9 cellular contexts compared by ENCODE assay signal in the genomic region with DNA sequence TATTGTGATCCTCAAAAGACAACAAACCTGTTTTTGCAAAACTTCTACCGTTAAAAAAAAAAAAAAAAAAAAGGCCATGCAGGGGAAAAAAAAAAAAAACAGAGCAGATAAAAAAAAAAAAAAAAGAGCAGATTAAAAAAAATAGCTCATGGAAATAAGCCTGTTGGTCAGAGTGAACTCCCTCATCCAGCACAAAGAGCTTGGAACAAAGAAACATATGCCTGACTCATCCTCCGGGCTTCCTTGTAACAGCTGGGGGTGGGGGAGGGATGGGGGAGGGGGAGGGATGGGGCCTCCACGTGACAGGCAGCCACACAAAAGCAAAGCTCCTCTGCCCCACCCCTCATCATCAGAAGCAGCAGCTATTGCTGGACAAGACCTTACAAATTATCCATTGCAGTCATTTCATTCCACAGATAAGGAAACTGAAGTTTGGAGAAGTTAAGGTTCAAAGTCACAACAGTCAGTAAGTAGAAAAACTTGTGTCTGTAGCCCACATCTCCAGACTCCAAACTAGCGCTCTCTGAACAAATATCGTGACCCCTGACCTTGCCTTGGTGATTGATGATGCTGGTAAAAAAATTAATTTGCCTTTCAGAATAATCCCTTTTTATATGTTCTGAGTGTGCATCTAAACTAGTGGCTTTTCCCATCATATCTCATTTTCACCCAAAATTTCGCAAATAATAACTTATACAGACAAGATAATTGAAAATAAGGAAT. TPM values are rescaled to one million over a fixed set of nuclear protein-coding genes. Genes with fewer than 3 reads are reported as not detected.
A peak's percentile ranks its signal among the peaks of the same experiment; 100 is the strongest.
DNase-seq lines count a peak whose midpoint lies in the region; ATAC-seq and TF ChIP-seq lines count a peak whose summit lies in the region.
"Had no signal": no experiment of that assay in that cellular context is flagged by ENCODE, and none has a peak within 500 bp of the region (broad histone marks: within the 10 kb centered on the region; RNA-seq: fewer than 3 reads in every experiment).

No MANE protein-coding gene starts in this region.

- no peaks in the 10 kb centered on the region for H3K27me3 ChIP-seq in osteoblast (ENCODE audit: insufficient read depth, low read length)

- H4K20me1 ChIP-seq in osteoblast (ENCODE audit: insufficient read depth, low read length): no peaks in the 10 kb centered on the region

- H3K4me3 ChIP-seq in foreskin fibroblast (ENCODE audit: low read depth in 1 of 2, low read length in 2 of 2) (no peak overlapping the region), osteoblast (ENCODE audit: insufficient read depth, low read length) (no peak overlapping the region)

- ATAC-seq in SK-N-SH treated with all-trans-retinoic acid at 6 μM for 48 hours (peak; percentile 70), GM21515 (IDR thresholded peaks at IDR 0.05; ENCODE audit: unreplicated experiment) (no peak), GM18519 (IDR thresholded peaks at IDR 0.05; ENCODE audit: low FRiP score, unreplicated experiment) (no peak)

- no peaks in the 10 kb centered on the region for H3K79me2 ChIP-seq in osteoblast (ENCODE audit: insufficient read depth, low read length)

- DNase-seq in SHP77 (lab: John Stamatoyannopoulos, UW): peak; percentile 9 to 55
- DNase-seq in SHP77 treated with DMSO at 0.1 percent for 48 hours (lab: John Stamatoyannopoulos, UW): no peak
- DNase-seq in foreskin fibroblast: peak; percentile 90 to 94
- DNase-seq in osteoblast (ENCODE audit: insufficient read length, low spot score, missing footprints): peak; percentile 93
- no peak for DNase-seq in activated CD8-positive, alpha-beta memory T cell treated with anti-CD3 and anti-CD28 coated beads for 24 hours

- TF ChIP-seq CTCF in foreskin fibroblast (IDR thresholded peaks at IDR 0.05; ENCODE audit: low read depth, low read length): no peak
- TF ChIP-seq CTCF in osteoblast (IDR thresholded peaks at IDR 0.05; ENCODE audit: extremely low read depth, low read depth, low read length): no peak

- peaks cover 18% of the 10 kb centered on the region for H3K4me1 ChIP-seq in osteoblast (ENCODE audit: insufficient read depth, low read length)

- no peaks in the 10 kb centered on the region for H3K9me3 ChIP-seq in osteoblast (ENCODE audit: low read depth, low read length)

- H2AFZ ChIP-seq in osteoblast (ENCODE audit: low read length): no peak overlapping the region

- peak overlapping the region; percentile 49 for H3K4me2 ChIP-seq in osteoblast (ENCODE audit: insufficient read depth, low read length)

- peak overlapping the region; percentile 10 for H3K27ac ChIP-seq in osteoblast (ENCODE audit: low read depth, low read length)
- H3K27ac ChIP-seq: C4-2B had no signal

- H3K36me3 ChIP-seq in osteoblast (ENCODE audit: insufficient read depth, low read length): peaks cover 12% of the 10 kb centered on the region

TF ChIP-seq in SK-N-SH treated with all-trans-retinoic acid at 6 μM for 48 hours, 23 proteins besides CTCF, POLR2A, EP300 and RAD21:
- TF ChIP-seq, protein P1, sequence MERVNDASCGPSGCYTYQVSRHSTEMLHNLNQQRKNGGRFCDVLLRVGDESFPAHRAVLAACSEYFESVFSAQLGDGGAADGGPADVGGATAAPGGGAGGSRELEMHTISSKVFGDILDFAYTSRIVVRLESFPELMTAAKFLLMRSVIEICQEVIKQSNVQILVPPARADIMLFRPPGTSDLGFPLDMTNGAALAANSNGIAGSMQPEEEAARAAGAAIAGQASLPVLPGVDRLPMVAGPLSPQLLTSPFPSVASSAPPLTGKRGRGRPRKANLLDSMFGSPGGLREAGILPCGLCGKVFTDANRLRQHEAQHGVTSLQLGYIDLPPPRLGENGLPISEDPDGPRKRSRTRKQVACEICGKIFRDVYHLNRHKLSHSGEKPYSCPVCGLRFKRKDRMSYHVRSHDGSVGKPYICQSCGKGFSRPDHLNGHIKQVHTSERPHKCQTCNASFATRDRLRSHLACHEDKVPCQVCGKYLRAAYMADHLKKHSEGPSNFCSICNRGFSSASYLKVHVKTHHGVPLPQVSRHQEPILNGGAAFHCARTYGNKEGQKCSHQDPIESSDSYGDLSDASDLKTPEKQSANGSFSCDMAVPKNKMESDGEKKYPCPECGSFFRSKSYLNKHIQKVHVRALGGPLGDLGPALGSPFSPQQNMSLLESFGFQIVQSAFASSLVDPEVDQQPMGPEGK (CRISPR knock-in tag; IDR thresholded peaks at IDR 0.05; ENCODE audit: borderline replicate concordance): no peak
- TF ChIP-seq, protein P2, sequence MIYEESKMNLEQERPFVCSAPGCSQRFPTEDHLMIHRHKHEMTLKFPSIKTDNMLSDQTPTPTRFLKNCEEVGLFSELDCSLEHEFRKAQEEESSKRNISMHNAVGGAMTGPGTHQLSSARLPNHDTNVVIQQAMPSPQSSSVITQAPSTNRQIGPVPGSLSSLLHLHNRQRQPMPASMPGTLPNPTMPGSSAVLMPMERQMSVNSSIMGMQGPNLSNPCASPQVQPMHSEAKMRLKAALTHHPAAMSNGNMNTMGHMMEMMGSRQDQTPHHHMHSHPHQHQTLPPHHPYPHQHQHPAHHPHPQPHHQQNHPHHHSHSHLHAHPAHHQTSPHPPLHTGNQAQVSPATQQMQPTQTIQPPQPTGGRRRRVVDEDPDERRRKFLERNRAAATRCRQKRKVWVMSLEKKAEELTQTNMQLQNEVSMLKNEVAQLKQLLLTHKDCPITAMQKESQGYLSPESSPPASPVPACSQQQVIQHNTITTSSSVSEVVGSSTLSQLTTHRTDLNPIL (CRISPR knock-in tag; IDR thresholded peaks at IDR 0.05; ENCODE audit: low read depth): no peak
- TF ChIP-seq ESRRG (CRISPR knock-in tag; IDR thresholded peaks at IDR 0.05): no peak
- TF ChIP-seq, protein P3, sequence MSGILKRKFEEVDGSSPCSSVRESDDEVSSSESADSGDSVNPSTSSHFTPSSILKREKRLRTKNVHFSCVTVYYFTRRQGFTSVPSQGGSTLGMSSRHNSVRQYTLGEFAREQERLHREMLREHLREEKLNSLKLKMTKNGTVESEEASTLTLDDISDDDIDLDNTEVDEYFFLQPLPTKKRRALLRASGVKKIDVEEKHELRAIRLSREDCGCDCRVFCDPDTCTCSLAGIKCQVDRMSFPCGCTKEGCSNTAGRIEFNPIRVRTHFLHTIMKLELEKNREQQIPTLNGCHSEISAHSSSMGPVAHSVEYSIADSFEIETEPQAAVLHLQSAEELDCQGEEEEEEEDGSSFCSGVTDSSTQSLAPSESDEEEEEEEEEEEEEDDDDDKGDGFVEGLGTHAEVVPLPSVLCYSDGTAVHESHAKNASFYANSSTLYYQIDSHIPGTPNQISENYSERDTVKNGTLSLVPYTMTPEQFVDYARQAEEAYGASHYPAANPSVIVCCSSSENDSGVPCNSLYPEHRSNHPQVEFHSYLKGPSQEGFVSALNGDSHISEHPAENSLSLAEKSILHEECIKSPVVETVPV (CRISPR knock-in tag; IDR thresholded peaks at IDR 0.05): no peak
- no peak for TF ChIP-seq TOX (CRISPR knock-in tag; IDR thresholded peaks at IDR 0.05; ENCODE audit: borderline replicate concordance)
- no peak for TF ChIP-seq OSR1 (CRISPR knock-in tag; IDR thresholded peaks at IDR 0.05)

RNA-seq across cellular contexts. Expression of a gene that starts 38.9 kb away (rescaled TPM):
- 18.5 and 18.6 TPM in 2 replicates for total RNA-seq in osteoblast

RNA-seq across cellular contexts. Expression of a gene that starts 42.6 kb away (rescaled TPM):
- under 0.01 TPM in 1 of 2 replicates, not detected in the other for total RNA-seq in osteoblast

Comparison
In these comparisons a context has a peak if more than half of its experiments do, and no peak if none do; other contexts are left out.
1. DNase-seq: peak in SHP77 (2 of 2), foreskin fibroblast (2 of 2) and osteoblast (single experiment); none in SHP77 treated with DMSO at 0.1 percent for 48 hours (single experiment) and activated CD8-positive, alpha-beta memory T cell treated with anti-CD3 and anti-CD28 coated beads for 24 hours (single experiment).